In genomic region chr14:58298477-58298879, GRCh38 we compare ENCODE assay signal across 8 cellular contexts. TPM values are rescaled to one million over a fixed set of nuclear protein-coding genes. Genes with fewer than 3 reads are reported as not detected.
DNase-seq lines count a peak whose midpoint lies in the region; ATAC-seq, FAIRE-seq and TF ChIP-seq lines count a peak whose summit lies in the region.

TSS of gene ARID4A (plus strand) at chr14:58298555. CDS start at chr14:58299855, 1,300 bp downstream.

- FAIRE-seq in bronchial epithelial cell (lab: Jason Lieb, UNC): no peak

- intact Hi-C loops in lower lobe of right lung (cut with DNase I): no loop called here

- peak within 1 kb of the TSS; percentile 93 for H3K27ac ChIP-seq in lower lobe of right lung

- no peak for TF ChIP-seq CTCF in GM06990 (IDR thresholded peaks at IDR 0.05; ENCODE audit: insufficient read depth, low read length, poor library complexity, severe bottlenecking)
- no peak for TF ChIP-seq CTCF in bronchial epithelial cell (IDR thresholded peaks at IDR 0.05; ENCODE audit: insufficient read depth, low read length, severe bottlenecking)
- no peak for TF ChIP-seq CTCF in lower lobe of right lung (IDR thresholded peaks at IDR 0.05)

- no peak for DNase-seq in GM06990 (ENCODE audit: extremely low read depth, insufficient read length)
- peak in 3 of 5 donors; percentile 71 to 86 (median 80) for DNase-seq in T-helper 1 cell
- no peak for DNase-seq in bronchial epithelial cell (ENCODE audit: low read depth)
- DNase-seq in lower lobe of right lung: peak; percentile 91
- peak in 2 of 3 donors; percentile 55 to 62 for DNase-seq in stimulated activated CD4-positive, alpha-beta T cell treated with anti-CD3 and anti-CD28 coated beads, TNF-alpha, amount 100 ng/mL, for 48 hours (ENCODE audit: low read depth in 3 of 3)
- no peak for DNase-seq in NCI-H2196 (lab: John Stamatoyannopoulos, UW; ENCODE audit: unreplicated experiment)
- DNase-seq in NCI-H2107 (lab: John Stamatoyannopoulos, UW): no peak

- no peaks in the 10 kb centered on the region for H3K9me3 ChIP-seq in lower lobe of right lung

- H3K27me3 ChIP-seq in GM06990 (replicated peaks; ENCODE audit: control insufficient read depth, insufficient read depth, low read length) (no peaks in the 10 kb centered on the region), bronchial epithelial cell (ENCODE audit: control insufficient read depth, insufficient read depth, low read length) (no peaks in the 10 kb centered on the region), lower lobe of right lung (ENCODE audit: low read depth) (no peaks in the 10 kb centered on the region)

- H3K4me3 ChIP-seq in GM06990 (replicated peaks; ENCODE audit: low read depth, low read length) (peak within 1 kb of the TSS; percentile 98), bronchial epithelial cell (ENCODE audit: low read depth, low read length) (peak within 1 kb of the TSS; percentile 87), lower lobe of right lung (peak within 1 kb of the TSS; percentile 78)

- H3K4me1 ChIP-seq in lower lobe of right lung: peaks cover 44% of the 10 kb centered on the region

- H3K36me3 ChIP-seq in GM06990 (ENCODE audit: control insufficient read depth, insufficient read depth, low read length): peaks cover 7% of the 10 kb centered on the region
- peaks cover 5% of the 10 kb centered on the region for H3K36me3 ChIP-seq in bronchial epithelial cell (ENCODE audit: control insufficient read depth, insufficient read depth, low read length)
- peaks cover 42% of the 10 kb centered on the region for H3K36me3 ChIP-seq in lower lobe of right lung

- ATAC-seq in lower lobe of right lung: no peak
- ATAC-seq in GM19351 (IDR thresholded peaks at IDR 0.05; ENCODE audit: unreplicated experiment): no peak

RNA-seq across cellular contexts. Expression of gene ARID4A, which starts in this region (rescaled TPM):
- total RNA-seq in bronchial epithelial cell (4.5 and 7.2 TPM in 2 replicates), lower lobe of right lung (37.9 TPM)

Comparison
In these comparisons a context has a peak if more than half of its experiments do, and no peak if none do; other contexts are left out.
1. DNase-seq: peak in T-helper 1 cell (3 of 5), lower lobe of right lung (single experiment) and stimulated activated CD4-positive, alpha-beta T cell treated with anti-CD3 and anti-CD28 coated beads, TNF-alpha, amount 100 ng/mL, for 48 hours (2 of 3); none in GM06990 (single experiment), bronchial epithelial cell (single experiment), NCI-H2196 (single experiment) and NCI-H2107 (single experiment).
2. Peak in every context shown above with its lines, with median percentiles within 50 percentile points of each other: H3K4me3 ChIP-seq.